Comparison of ENCODE assay signal across 1 cellular context in the genomic region with DNA sequence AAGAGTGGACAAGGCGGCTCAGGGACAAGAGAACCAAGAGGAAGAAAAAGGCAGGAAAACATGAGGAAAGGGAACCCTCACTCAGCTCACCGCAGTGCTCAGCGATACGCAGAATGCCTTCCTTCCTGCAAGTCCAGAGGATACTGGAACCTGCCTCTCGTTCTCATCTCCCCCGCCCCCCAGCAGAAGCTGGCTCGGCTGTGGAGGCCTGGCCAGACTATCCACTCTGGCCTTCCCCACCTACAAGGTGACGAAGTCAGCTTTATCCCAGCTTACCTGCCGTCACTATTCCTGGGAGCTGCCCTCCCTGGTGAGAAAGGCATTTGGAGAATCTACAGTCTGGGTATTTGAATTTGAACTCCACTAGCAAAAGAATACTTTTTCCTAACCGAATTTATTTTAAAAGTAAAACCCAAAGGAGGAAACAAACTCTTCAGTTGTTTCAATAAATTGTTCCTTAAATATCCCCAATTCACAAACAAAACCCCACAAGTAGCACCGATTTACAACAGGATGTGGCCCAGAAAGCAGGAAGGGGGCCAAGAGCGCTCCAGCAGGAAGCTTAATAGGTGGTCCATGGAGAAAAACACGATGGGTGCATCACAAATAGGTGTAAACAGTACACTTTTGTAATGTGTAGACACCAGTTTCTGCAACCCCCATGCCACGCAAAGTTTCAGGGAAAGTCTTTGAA.
TF ChIP-seq lines count a peak whose summit lies in the region.

No MANE protein-coding gene starts in this region.

TF ChIP-seq in HepG2, 621 proteins besides CTCF, POLR2A, EP300 and RAD21:
- 0 out of 2 replicates have a peak, but pooled peaks have one; percentile 16 for TF ChIP-seq ZNF232 (CRISPR knock-in tag; IDR thresholded peaks at IDR 0.05; ENCODE audit: borderline replicate concordance)
- TF ChIP-seq SYNCRIP (IDR thresholded peaks at IDR 0.05; ENCODE audit: insufficient read depth, low read depth, low read length): no peak
